11 cellular contexts compared by ENCODE assay signal in the genomic region with DNA sequence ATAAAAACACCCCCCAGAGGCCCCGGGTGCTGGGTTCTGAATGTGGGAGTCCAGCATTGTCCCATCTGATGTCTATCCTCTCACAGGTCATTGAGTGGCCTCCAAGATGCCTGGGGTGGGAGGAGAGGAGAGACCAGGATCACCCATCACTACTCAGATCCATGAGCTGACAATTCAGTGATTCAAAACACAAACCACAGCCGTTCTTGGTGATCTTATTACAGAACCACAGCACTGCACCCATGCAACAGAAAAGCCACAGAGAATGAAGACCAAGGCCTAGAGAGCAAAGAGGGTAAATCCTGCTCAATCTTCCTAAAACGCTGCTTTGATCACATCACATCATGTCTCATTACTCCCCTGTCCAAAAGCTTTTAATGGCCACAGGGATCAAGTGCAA. TPM values are rescaled to one million over a fixed set of nuclear protein-coding genes. Genes with fewer than 3 reads are reported as not detected.
A peak's percentile ranks its signal among the peaks of the same experiment; 100 is the strongest.
DNase-seq lines count a peak whose midpoint lies in the region; ATAC-seq, FAIRE-seq and TF ChIP-seq lines count a peak whose summit lies in the region.
"Had no signal": no experiment of that assay in that cellular context is flagged by ENCODE, and none has a peak within 500 bp of the region (broad histone marks: within the 10 kb centered on the region; RNA-seq: fewer than 3 reads in every experiment).

No MANE protein-coding gene starts in this region.

- RAD21 ChIA-PET in GM12878 (lab: Charles Lee; ENCODE audit: unreplicated experiment) = interaction anchor here (0.7 to 2.0 kb wide), 2 partner anchors 22 to 79 kb away, joined by 3 to 7 read pairs; no protein-coding TSS in a partner anchor

- no peak for TF ChIP-seq RAD21 in GM12878 (IDR thresholded peaks at IDR 0.05; ENCODE audit: insufficient read depth, low read depth, low read length)

- peaks cover 96% of the 10 kb centered on the region for H3K79me2 ChIP-seq in GM12878 (ENCODE audit: control insufficient read depth, insufficient read depth, low read length)

- peak overlapping the region in 2 of 3 donors; percentile 65 to 92 for H3K27ac Mint-ChIP-seq in IgD-negative memory B cell

- H3K36me3 ChIP-seq in GM12878 (ENCODE audit: control insufficient read depth in 2 of 2, insufficient read depth in 2 of 2, low read length in 1 of 2) (peaks cover 10 to 17% of the 10 kb centered on the region in 2 experiments), gastrocnemius medialis (no peaks in the 10 kb centered on the region)

- TF ChIP-seq CTCF in GM12878 (IDR thresholded peaks at IDR 0.05 in 2 of 3, conservative IDR thresholded peaks at IDR 0.05 in 1 of 3; ENCODE audit: control insufficient read depth in 2 of 3, extremely low read depth in 1 of 3, insufficient read depth in 1 of 3, low read depth in 3 of 3, low read length in 3 of 3) (no peak), gastrocnemius medialis (IDR thresholded peaks at IDR 0.05 in 4 of 5, conservative IDR thresholded peaks at IDR 0.05 in 1 of 5) (no peak)

- FAIRE-seq in GM12878 (lab: Jason Lieb, UNC) = no peak
- FAIRE-seq: A204.1 had no signal

- BruUV-seq in GM12878 (replicated peaks; lab: Mats Ljungman, UMichigan) = no TSS peak

- H3K27ac ChIP-seq in GM12878 (ENCODE audit: control insufficient read depth, insufficient read depth) (peak overlapping the region; percentile 43), gastrocnemius medialis (peak overlapping the region in 3 of 4 donors; percentile 30 to 93 (median 43))

- H3K4me3 ChIP-seq in GM12878 (no peak overlapping the region), gastrocnemius medialis (no peak overlapping the region)

- peak; percentile 51 to 58 for ATAC-seq in activated CD4-positive, CD25-positive, alpha-beta regulatory T cell treated with anti-CD3 and anti-CD28 coated beads, Interleukin-2, amount 50 U/mL, for 24 hours
- ATAC-seq in GM12878 = peak; percentile 60
- ATAC-seq in gastrocnemius medialis = no peak
- no peak for ATAC-seq in GM21529 (IDR thresholded peaks at IDR 0.05; ENCODE audit: unreplicated experiment)
- ATAC-seq: Panc1 had no signal

- H3K9me3 ChIP-seq in GM12878 (replicated peaks; ENCODE audit: control insufficient read depth, insufficient read depth, low read length) (no peaks in the 10 kb centered on the region), gastrocnemius medialis (no peaks in the 10 kb centered on the region)

- peak overlapping the region; percentile 94 for H3K4me2 ChIP-seq in GM12878 (ENCODE audit: control insufficient read depth, insufficient read depth)

- peak overlapping the region in 1 of 4 donors; percentile 38 for H3K4me3 Mint-ChIP-seq in IgD-negative memory B cell
- H3K4me3 Mint-ChIP-seq: H9 had no signal

- no peaks in the 10 kb centered on the region for H3K9me3 Mint-ChIP-seq in IgD-negative memory B cell
- H3K9me3 Mint-ChIP-seq: H9 had no signal

- peak in 1 of 2 experiments; percentile 29; a peak in 1 of 4 replicates for TF ChIP-seq EP300 in GM12878 (IDR thresholded peaks at IDR 0.05; ENCODE audit: borderline replicate concordance in 1 of 2, control insufficient read depth in 1 of 2, low read depth in 2 of 2, low read length in 2 of 2)

- H4K20me1 ChIP-seq in GM12878 (ENCODE audit: control insufficient read depth, insufficient read depth) = peaks cover 17% of the 10 kb centered on the region

- WGBS in GM12878 (ENCODE audit: insufficient coverage, insufficient replicate concordance, low lambda C conversion rate, missing lambda C conversion rate) = 0% methylated on average over 3 of the region's 3 CpGs

- CTCF ChIA-PET in GM12878 (lab: Yijun Ruan, JAX) = no interaction called here

- intact Hi-C loops in GM12878 (cut with micrococcal nuclease; ENCODE audit: unreplicated experiment) (no loop called here), gastrocnemius medialis (cut with DNase I; ENCODE audit: low total_unique reads) (no loop called here)

- no peaks in the 10 kb centered on the region for H3K27me3 Mint-ChIP-seq in IgD-negative memory B cell

- peaks cover 74 to 81% (median 75%) of the 10 kb centered on the region in 3 donors for H3K4me1 Mint-ChIP-seq in IgD-negative memory B cell

- in situ Hi-C loops in GM12878 (cut with MboI) = no loop called here
- in situ Hi-C loops in gastrocnemius medialis (cut with MboI; ENCODE audit: low sequenced_read_pairs in 4 of 4) = no loop called here

- H3K27me3 ChIP-seq in GM12878 (replicated peaks in 1 of 2; ENCODE audit: control insufficient read depth in 2 of 2, insufficient read depth in 2 of 2, low read length in 1 of 2) (no peaks in the 10 kb centered on the region), gastrocnemius medialis (no peaks in the 10 kb centered on the region)

- no peak for DNase-seq in activated CD4-positive, CD25-positive, alpha-beta regulatory T cell (lab: John Stamatoyannopoulos, UW)
- DNase-seq in GM12878 (ENCODE audit: low read depth, low spot score) = no peak
- no peak for DNase-seq in gastrocnemius medialis
- no peak for DNase-seq in central memory CD4-positive, alpha-beta T cell
- DNase-seq in GOT3 (lab: John Stamatoyannopoulos, UW) = no peak
- DNase-seq: H9 had no signal

- SMC1A ChIA-PET in GM12878 (lab: Charles Lee; ENCODE audit: uncharacterized antibody, unreplicated experiment) = interaction anchor here (0.8 to 1.4 kb wide), 3 partner anchors 18 to 32 kb away, joined by 3 to 4 read pairs (median 3); no protein-coding TSS in a partner anchor

- no peak overlapping the region for H3K9ac ChIP-seq in GM12878 (ENCODE audit: control insufficient read depth, insufficient read depth, low read length)

- peaks cover 4% of the 10 kb centered on the region for H3K36me3 Mint-ChIP-seq in IgD-negative memory B cell

- no peak overlapping the region for H2AFZ ChIP-seq in GM12878 (ENCODE audit: control insufficient read depth, low read depth, low read length)

- H3K4me1 ChIP-seq in GM12878 (ENCODE audit: control insufficient read depth, insufficient read depth, low read length) (peaks cover 69% of the 10 kb centered on the region), gastrocnemius medialis (peaks cover 69 to 73% of the 10 kb centered on the region in 2 donors)

- POLR2A ChIA-PET in GM12878 (lab: Charles Lee) = interaction anchor here (0.8 to 0.9 kb wide), 2 partner anchors 16 to 20 kb away, joined by 3 read pairs; no protein-coding TSS in a partner anchor

- peak; percentile 41; the same call in 1 of the 2 replicates for TF ChIP-seq POLR2A in GM12878 (IDR thresholded peaks at IDR 0.05; ENCODE audit: low read depth, low read length)
- TF ChIP-seq POLR2A in gastrocnemius medialis (IDR thresholded peaks at IDR 0.05) = no peak

TF ChIP-seq in GM12878, 131 proteins besides CTCF, POLR2A, EP300 and RAD21 (continues in another document):
- peak; percentile 81 for TF ChIP-seq PAX5 (IDR thresholded peaks at IDR 0.05; ENCODE audit: borderline replicate concordance, low read depth, low read length)
- TF ChIP-seq YY1 (IDR thresholded peaks at IDR 0.05; ENCODE audit: low read depth, low read length) = no peak
- peak; percentile 61; the same call in 1 of the 2 replicates for TF ChIP-seq CREM (IDR thresholded peaks at IDR 0.05; ENCODE audit: low read depth)
- TF ChIP-seq PML (IDR thresholded peaks at IDR 0.05; ENCODE audit: low read length) = 0 out of 2 replicates have a peak, but pooled peaks have one; percentile 22
- TF ChIP-seq TAF1 (IDR thresholded peaks at IDR 0.05; ENCODE audit: borderline replicate concordance, low read depth, low read length) = 0 out of 2 replicates have a peak, but pooled peaks have one; percentile 30
- TF ChIP-seq ATF2 (IDR thresholded peaks at IDR 0.05; ENCODE audit: low read length) = peak; percentile 74; the same call in 1 of the 2 replicates
- 0 out of 4 replicates have a peak, but pooled peaks of 1 of the 2 experiments have one; percentile 38 for TF ChIP-seq SRF (IDR thresholded peaks at IDR 0.05; ENCODE audit: low read depth in 2 of 2, low read length in 2 of 2)
- peak; percentile 44 for TF ChIP-seq IKZF1 (conservative IDR thresholded peaks at IDR 0.05)
- TF ChIP-seq SREBF2 (IDR thresholded peaks at IDR 0.05; ENCODE audit: low read length) = no peak
- TF ChIP-seq MYC (IDR thresholded peaks at IDR 0.05; ENCODE audit: insufficient read depth, insufficient read length, insufficient replicate concordance, low read length, severe bottlenecking) = no peak
- 0 out of 3 replicates have a peak, but pooled peaks have one; percentile 41 for TF ChIP-seq POU2F2 (IDR thresholded peaks at IDR 0.05; ENCODE audit: borderline replicate concordance, low read depth, low read length)

RNA-seq across cellular contexts. Expression of gene ANP32A, which starts 23.5 kb away (rescaled TPM):
- polyA plus RNA-seq in IgD-negative memory B cell (110 TPM), GM12878 (2011; rRNA removed) (170 and 224 TPM in 2 replicates), GM12878 (2014; fragmentation: Illumina TruSeq; extraction: Trizol) (666 and 753 TPM in 2 replicates), GM12878 (2014; fragmentation: Nextera tagmentation; extraction: Ambion mirVana) (10 to 100 TPM; 29.6 to 35.3 TPM), GM12878 (2014; rRNA removed) (247 and 261 TPM in 2 replicates), GM12878 (2016; fragmentation: Nextera tagmentation; extraction: Ambion mirVana) (100 to 1,000 TPM; 232 to 271 TPM)
- 115 and 122 TPM in 2 replicates for total RNA-seq in GM12878 (2013; cell fraction: nucleolus; rRNA removed)
- total RNA-seq in GM12878 (2014; rRNA removed) (113 and 115 TPM in 2 replicates), GM12878 (2014; rRNA removed; fragmentation: Illumina TruSeq; extraction: Trizol) (232 and 235 TPM in 2 replicates), GM12878 (2021) (227 and 244 TPM in 2 replicates), gastrocnemius medialis (10 to 100 TPM; 27.1 to 55.8 (median 50.6) TPM)
- 105 TPM for polyA plus RNA-seq in GM12878 (2011; ENCODE audit: low read depth)
- polyA plus RNA-seq in GM12878 (2011; cell fraction: cytosol; rRNA removed) = 77.2 and 86.6 TPM in 2 replicates
- polyA plus RNA-seq in GM12878 (2011; cell fraction: nucleus; rRNA removed) = 56.0 and 69.4 TPM in 2 replicates
- polyA plus RNA-seq in GM12878 (2012) = 179 and 207 TPM in 2 replicates
- 62.1 and 70.0 TPM in 2 replicates for polyA minus RNA-seq in GM12878 (2011; rRNA and poly(A)+ RNA removed)
- polyA minus RNA-seq in GM12878 (2011; cell fraction: cytosol; rRNA and poly(A)+ RNA removed) = 39.3 and 49.7 TPM in 2 replicates
- 31.4 and 59.3 TPM in 2 replicates for polyA minus RNA-seq in GM12878 (2011; cell fraction: nucleus; rRNA and poly(A)+ RNA removed)

Comparison
In these comparisons a context has a peak if more than half of its experiments do, and no peak if none do; other contexts are left out.
1. ATAC-seq: peak in activated CD4-positive, CD25-positive, alpha-beta regulatory T cell treated with anti-CD3 and anti-CD28 coated beads, Interleukin-2, amount 50 U/mL, for 24 hours (2 of 2) and GM12878 (single experiment); none in gastrocnemius medialis (0 of 2) and GM21529 (single experiment).